In genomic region chr15:60913901-60914300, GRCh38 we compare ENCODE assay signal across 21 cellular contexts.
DNase-seq lines count a peak whose midpoint lies in the region; ATAC-seq, FAIRE-seq and TF ChIP-seq lines count a peak whose summit lies in the region.
"Had no signal": no experiment of that assay in that cellular context is flagged by ENCODE, and none has a peak within 500 bp of the region (broad histone marks: within the 10 kb centered on the region; RNA-seq: fewer than 3 reads in every experiment).

No MANE protein-coding gene starts in this region.

- no peak overlapping the region for H3K23ac ChIP-seq in H1 (ENCODE audit: insufficient read length)

- H2BK120ac ChIP-seq in H1 (replicated peaks; ENCODE audit: low read depth, low read length), result no peak overlapping the region

- WGBS in H1 (ENCODE audit: extremely low coverage in 1 of 2, insufficient coverage in 1 of 2, insufficient read length in 1 of 2, insufficient replicate concordance in 2 of 2, low coverage in 1 of 2, low lambda C conversion rate in 2 of 2, missing lambda C conversion rate in 1 of 2), 2 experiments, result 86% methylated on average over 5 of the region's 5 CpGs; no CpG with 5 or more reads in 1 of the 2 experiments

- H3K4me2 ChIP-seq in H1 (ENCODE audit: insufficient read depth in 1 of 2, low read depth in 2 of 2, low read length in 2 of 2), result no peak overlapping the region

- H3K36me3 ChIP-seq in H1 (ENCODE audit: control insufficient read depth in 2 of 4, insufficient read depth in 4 of 4, low read length in 3 of 4), result no peaks in the 10 kb centered on the region
- H3K36me3 ChIP-seq: cardiac muscle cell, left ventricle myocardium inferior, tibial artery had no signal

- H4K5ac ChIP-seq in H1 (ENCODE audit: insufficient read length, low read depth, low read length), result no peak overlapping the region

- POLR2A ChIA-PET in H1 (lab: Charles Lee; ENCODE audit: partially characterized antibody), result no interaction called here

- no peaks in the 10 kb centered on the region for H3K23me2 ChIP-seq in H1 (ENCODE audit: low read depth, low read length)

- no peak for TF ChIP-seq CTCF in H1 (IDR thresholded peaks at IDR 0.05; ENCODE audit: control extremely low read depth in 1 of 3, insufficient read depth in 1 of 3, low read depth in 1 of 3, low read length in 3 of 3)
- no peak for TF ChIP-seq CTCF in dorsolateral prefrontal cortex (IDR thresholded peaks at IDR 0.05 in 54 of 56, conservative IDR thresholded peaks at IDR 0.05 in 2 of 56; ENCODE audit: low read depth in 1 of 56, partially characterized antibody in 56 of 56)

- H3K79me2 ChIP-seq in H1 (ENCODE audit: control insufficient read depth in 1 of 2, insufficient read depth in 2 of 2, low read length in 2 of 2), result no peaks in the 10 kb centered on the region

- H4K91ac ChIP-seq in H1 (replicated peaks; ENCODE audit: insufficient read length, low read length), result no peak overlapping the region

- H3K14ac ChIP-seq in H1 (ENCODE audit: insufficient read length), result no peak overlapping the region

- no peak overlapping the region for H3K4ac ChIP-seq in H1 (replicated peaks; ENCODE audit: insufficient read length, low read depth, low read length)

- TF ChIP-seq EP300 in H1 (IDR thresholded peaks at IDR 0.05; ENCODE audit: borderline replicate concordance in 1 of 2, low read depth in 2 of 2, low read length in 2 of 2), result no peak

- H2BK12ac ChIP-seq in H1 (ENCODE audit: low read depth, low read length), result peak overlapping the region; percentile 78; the same call in 1 of the 2 replicates

- no peaks in the 10 kb centered on the region for H3K79me1 ChIP-seq in H1 (ENCODE audit: low read depth, low read length)

- no peak overlapping the region for H2AFZ ChIP-seq in H1 (ENCODE audit: low read length)

- CTCF ChIA-PET in H1 (lab: Charles Lee; ENCODE audit: partially characterized antibody), result interaction anchor here (5.5 kb wide), 1 partner anchor 328 kb away, joined by 51 read pairs; no protein-coding TSS in a partner anchor

- H3K9ac ChIP-seq in H1 (replicated peaks in 1 of 4; ENCODE audit: extremely low read depth in 1 of 4, low read depth in 3 of 4, low read length in 3 of 4), result no peak overlapping the region

- intact Hi-C loops in dorsolateral prefrontal cortex (cut with DNase I), result loop anchor here in 1 of 2 donors (10.0 kb wide), 2 partner anchors 409 to 921 kb away; no protein-coding TSS in a partner anchor

- H3K4me1 ChIP-seq in H1 (replicated peaks in 1 of 4; ENCODE audit: control insufficient read depth in 3 of 4, insufficient read depth in 4 of 4, low read length in 3 of 4), result peaks cover 0 to 13% (median 7%) of the 10 kb centered on the region in 4 experiments; a peak in 3 of 7 replicates

- FAIRE-seq in H1 (lab: Jason Lieb, UNC), result no peak
- FAIRE-seq in urothelium cell line (lab: Jason Lieb, UNC), result peak; percentile 46
- FAIRE-seq: islet of Langerhans, K562 had no signal

- H3K4me3 ChIP-seq in H1 (ENCODE audit: extremely low read depth in 1 of 4, insufficient read depth in 2 of 4, low read depth in 3 of 4, low read length in 4 of 4) (no peak overlapping the region), dorsolateral prefrontal cortex (no peak overlapping the region)
- H3K4me3 ChIP-seq: cardiac muscle cell, K562, left ventricle myocardium inferior, tibial artery had no signal

- no peak overlapping the region for H2BK5ac ChIP-seq in H1 (ENCODE audit: low read depth, low read length)

- H3K56ac ChIP-seq in H1 (replicated peaks; ENCODE audit: insufficient read length, low read depth, low read length), result no peak overlapping the region

- no peak overlapping the region for H4K8ac ChIP-seq in H1 (ENCODE audit: extremely low read depth, insufficient read depth, low read length)

- ATAC-seq in GM21619 (IDR thresholded peaks at IDR 0.05; ENCODE audit: unreplicated experiment), result no peak
- ATAC-seq: activated CD8-positive, alpha-beta T cell treated with anti-CD3 and anti-CD28 coated beads for 36 hours; K562 had no signal

- no peaks in the 10 kb centered on the region for H3K9me3 ChIP-seq in H1 (ENCODE audit: insufficient read depth in 2 of 2, low read depth in 1 of 2, low read length in 1 of 2)
- H3K9me3 ChIP-seq: left ventricle myocardium inferior, tibial artery had no signal

- peak overlapping the region; percentile 1; the same call in 1 of the 2 replicates for H2BK15ac ChIP-seq in H1 (ENCODE audit: low read length)

- H3K27ac ChIP-seq in H1 (ENCODE audit: low read depth, low read length) (no peak overlapping the region), dorsolateral prefrontal cortex (no peak overlapping the region)
- H3K27ac ChIP-seq: cardiac muscle cell, left ventricle myocardium inferior, RWPE1, tibial artery had no signal

- no peak for TF ChIP-seq POLR2A in H1 (IDR thresholded peaks at IDR 0.05; ENCODE audit: control extremely low read depth in 1 of 2, low read depth in 2 of 2, low read length in 2 of 2)

- no peak overlapping the region for H3K18ac ChIP-seq in H1 (ENCODE audit: extremely low read depth, low read length)

- no peaks in the 10 kb centered on the region for H4K20me1 ChIP-seq in H1 (replicated peaks in 1 of 2; ENCODE audit: control insufficient read depth in 1 of 2, insufficient read depth in 2 of 2, low read length in 2 of 2)

- 0 out of 2 replicates have a peak overlapping the region, but pooled peaks have one; percentile 27 for H2BK20ac ChIP-seq in H1 (ENCODE audit: low read length)

- H2AK5ac ChIP-seq in H1 (ENCODE audit: low read depth, low read length), result no peak overlapping the region

- H3K27me3 ChIP-seq in H1 (replicated peaks in 1 of 4; ENCODE audit: control insufficient read depth in 3 of 4, extremely low read depth in 1 of 4, insufficient read depth in 3 of 4, low read length in 3 of 4) (no peaks in the 10 kb centered on the region), dorsolateral prefrontal cortex (no peaks in the 10 kb centered on the region)
- H3K27me3 ChIP-seq: tibial artery had no signal

- DNase-seq in NCI-H748 (lab: John Stamatoyannopoulos, UW; ENCODE audit: unreplicated experiment), result peak; percentile 6
- no peak for DNase-seq in NCI-H748 treated with DMSO at 0.1 percent for 48 hours (lab: John Stamatoyannopoulos, UW)
- DNase-seq in NCI-H774 (lab: John Stamatoyannopoulos, UW), result peak; percentile 60
- no peak for DNase-seq in H1 (ENCODE audit: low read depth in 1 of 2, low spot score in 2 of 2)
- no peak for DNase-seq in urothelium cell line (ENCODE audit: low spot score)
- DNase-seq in dorsolateral prefrontal cortex, result no peak
- DNase-seq: activated CD4-positive, alpha-beta T cell treated with anti-CD3 and anti-CD28 coated beads for 1 hour; activated CD8-positive, alpha-beta T cell treated with anti-CD3 and anti-CD28 coated beads for 36 hours; CD8-positive, alpha-beta memory T cell; cortex of kidney; GDM1; H7; left ventricle myocardium inferior; naive B cell; NCI-H2171 treated with DMSO at 0.1 percent for 48 hours; tibial artery had no signal

- no peak for TF ChIP-seq RAD21 in H1 (IDR thresholded peaks at IDR 0.05 in 1 of 2, conservative IDR thresholded peaks at IDR 0.05 in 1 of 2; ENCODE audit: low read depth in 2 of 2, low read length in 2 of 2)

TF ChIP-seq in H1, 55 proteins besides CTCF, POLR2A, EP300 and RAD21:
- TF ChIP-seq HDAC6 (IDR thresholded peaks at IDR 0.05; ENCODE audit: low read depth, low read length), result no peak
- no peak for TF ChIP-seq RBBP5 (IDR thresholded peaks at IDR 0.05; ENCODE audit: borderline replicate concordance, low read depth, low read length)
- no peak for TF ChIP-seq TCF12 (IDR thresholded peaks at IDR 0.05; ENCODE audit: low read depth, low read length)
- no peak for TF ChIP-seq POLR2AphosphoS5 (IDR thresholded peaks at IDR 0.05; ENCODE audit: low read depth, low read length)
- no peak for TF ChIP-seq CBX5 (IDR thresholded peaks at IDR 0.05; ENCODE audit: low read depth, low read length)
- TF ChIP-seq SP1 (IDR thresholded peaks at IDR 0.05; ENCODE audit: low read depth, low read length), result no peak
- no peak for TF ChIP-seq TBP (IDR thresholded peaks at IDR 0.05; ENCODE audit: low read depth, low read length)

Comparison
In these comparisons a context has a peak if more than half of its experiments do, and no peak if none do; other contexts are left out.
1. DNase-seq: peak in NCI-H748 (single experiment) and NCI-H774 (single experiment); none in NCI-H748 treated with DMSO at 0.1 percent for 48 hours (single experiment), H1 (0 of 2), urothelium cell line (single experiment) and dorsolateral prefrontal cortex (0 of 10).